ENCODE assay signal across 14 cellular contexts in the genomic region with DNA sequence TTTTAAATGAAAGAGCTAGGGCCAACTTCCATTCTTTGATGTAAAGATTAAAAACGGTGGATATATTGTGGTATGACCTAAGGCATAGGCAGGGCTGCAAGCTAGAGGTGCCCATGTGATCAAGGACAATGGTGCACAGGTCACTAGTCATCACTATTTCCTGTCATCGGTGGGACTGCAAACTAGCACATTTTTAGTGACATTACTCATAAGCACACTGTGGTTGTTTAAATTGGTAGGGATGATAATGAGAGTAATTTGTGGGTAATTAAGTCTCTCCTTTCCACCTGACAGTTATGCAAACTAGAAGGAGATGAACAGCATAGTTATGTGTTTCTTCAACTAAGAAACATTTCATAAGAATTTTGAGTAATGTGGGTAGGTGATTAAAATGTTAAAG.
DNase-seq lines count a peak whose midpoint lies in the region; ATAC-seq, FAIRE-seq and TF ChIP-seq lines count a peak whose summit lies in the region.
"Had no signal": no experiment of that assay in that cellular context is flagged by ENCODE, and none has a peak within 500 bp of the region (broad histone marks: within the 10 kb centered on the region; RNA-seq: fewer than 3 reads in every experiment).

No MANE protein-coding gene starts in this region.

- TF ChIP-seq CTCF in osteocyte (IDR thresholded peaks at IDR 0.05): no peak

- H3K27me3 Mint-ChIP-seq in natural killer cell treated with Interleukin-12 subunit alpha and Interleukin-12 subunit beta and Interleukin-15 and Interleukin-18, amount 100 ng/mL, for 72 hours: peaks cover 0 to 2% of the 10 kb centered on the region in 2 donors
- peaks cover 17% of the 10 kb centered on the region for H3K27me3 Mint-ChIP-seq in osteocyte (ENCODE audit: unreplicated experiment)

- peaks cover 12 to 17% of the 10 kb centered on the region in 2 donors for H3K4me1 Mint-ChIP-seq in natural killer cell treated with Interleukin-12 subunit alpha and Interleukin-12 subunit beta and Interleukin-15 and Interleukin-18, amount 100 ng/mL, for 72 hours (ENCODE audit: low read depth in 2 of 2)
- H3K4me1 Mint-ChIP-seq in osteocyte (ENCODE audit: unreplicated experiment): no peaks in the 10 kb centered on the region

- H3K36me3 Mint-ChIP-seq in natural killer cell treated with Interleukin-12 subunit alpha and Interleukin-12 subunit beta and Interleukin-15 and Interleukin-18, amount 100 ng/mL, for 72 hours: no peaks in the 10 kb centered on the region
- H3K36me3 Mint-ChIP-seq in osteocyte (ENCODE audit: unreplicated experiment): no peaks in the 10 kb centered on the region

- DNase-seq in activated CD4-positive, alpha-beta T cell treated with anti-CD3 and anti-CD28 coated beads for 48 hours: peak; percentile 28
- DNase-seq in activated CD4-positive, alpha-beta T cell treated with anti-CD3 and anti-CD28 coated beads, Interleukin-2, amount 50 U/mL, for 1 hour: no peak
- DNase-seq in RCC 7860 (ENCODE audit: low spot score) (peak; percentile 4), osteocyte (ENCODE audit: extremely low spot score, unreplicated experiment) (no peak)
- no peak for DNase-seq in natural killer cell treated with Interleukin-12 subunit alpha and Interleukin-12 subunit beta and Interleukin-15 and Interleukin-18, amount 100 ng/mL, for 72 hours (ENCODE audit: low spot score)
- DNase-seq in effector memory CD4-positive, alpha-beta T cell: no peak
- no peak for DNase-seq in stimulated activated naive CD4-positive, alpha-beta T cell (lab: John Stamatoyannopoulos, UW)
- DNase-seq: activated CD4-positive, alpha-beta T cell treated with anti-CD3 and anti-CD28 coated beads, Interleukin-2, amount 50 U/mL, for 4 hours; mesenchymal stem cell; NCI-H1048; posterior cingulate gyrus; stimulated activated CD4-positive, alpha-beta T cell treated with anti-CD3 and anti-CD28 coated beads, Interleukin-4, amount 100 ng/mL, for 24 hours had no signal

- H3K27ac ChIP-seq in effector memory CD4-positive, alpha-beta T cell (ENCODE audit: insufficient read depth, low read length, poor library complexity, severe bottlenecking): no peak overlapping the region

- no peaks in the 10 kb centered on the region for H3K9me3 ChIP-seq in effector memory CD4-positive, alpha-beta T cell (ENCODE audit: control insufficient read depth, low read length)

- no peaks in the 10 kb centered on the region for H3K9me3 Mint-ChIP-seq in natural killer cell treated with Interleukin-12 subunit alpha and Interleukin-12 subunit beta and Interleukin-15 and Interleukin-18, amount 100 ng/mL, for 72 hours
- H3K9me3 Mint-ChIP-seq in osteocyte (ENCODE audit: unreplicated experiment): no peaks in the 10 kb centered on the region

- peak; percentile 57 for ATAC-seq in HG02759 (IDR thresholded peaks at IDR 0.05; ENCODE audit: unreplicated experiment)
- ATAC-seq in natural killer cell treated with Interleukin-12 subunit alpha and Interleukin-12 subunit beta and Interleukin-15 and Interleukin-18, amount 100 ng/mL, for 72 hours: peak; percentile 84 to 94

- no peaks in the 10 kb centered on the region for H3K4me1 ChIP-seq in effector memory CD4-positive, alpha-beta T cell (ENCODE audit: control insufficient read depth, insufficient read depth, low read length, poor library complexity, severe bottlenecking)

- peaks cover 2% of the 10 kb centered on the region for H3K27me3 ChIP-seq in effector memory CD4-positive, alpha-beta T cell (replicated peaks; ENCODE audit: control insufficient read depth, insufficient read depth, low read length, poor library complexity, severe bottlenecking)

- no peak overlapping the region for H3K4me3 ChIP-seq in effector memory CD4-positive, alpha-beta T cell (ENCODE audit: insufficient read depth, low read depth, low read length, poor library complexity, severe bottlenecking)

- H3K4me3 Mint-ChIP-seq in natural killer cell treated with Interleukin-12 subunit alpha and Interleukin-12 subunit beta and Interleukin-15 and Interleukin-18, amount 100 ng/mL, for 72 hours: no peak overlapping the region
- H3K4me3 Mint-ChIP-seq in osteocyte (ENCODE audit: unreplicated experiment): no peak overlapping the region

- H3K27ac Mint-ChIP-seq in natural killer cell treated with Interleukin-12 subunit alpha and Interleukin-12 subunit beta and Interleukin-15 and Interleukin-18, amount 100 ng/mL, for 72 hours: peak overlapping the region; percentile 3 to 52
- no peak overlapping the region for H3K27ac Mint-ChIP-seq in osteocyte (ENCODE audit: unreplicated experiment)

- no peaks in the 10 kb centered on the region for H3K36me3 ChIP-seq in effector memory CD4-positive, alpha-beta T cell (ENCODE audit: control insufficient read depth, insufficient read depth, low read length)

- FAIRE-seq in RCC 7860 (lab: Jason Lieb, UNC): no peak
- FAIRE-seq: H54 had no signal

Comparison
In these comparisons a context has a peak if more than half of its experiments do, and no peak if none do; other contexts are left out.
1. DNase-seq: peak in activated CD4-positive, alpha-beta T cell treated with anti-CD3 and anti-CD28 coated beads for 48 hours (single experiment) and RCC 7860 (single experiment); none in activated CD4-positive, alpha-beta T cell treated with anti-CD3 and anti-CD28 coated beads, Interleukin-2, amount 50 U/mL, for 1 hour (single experiment), natural killer cell treated with Interleukin-12 subunit alpha and Interleukin-12 subunit beta and Interleukin-15 and Interleukin-18, amount 100 ng/mL, for 72 hours (single experiment), osteocyte (single experiment), effector memory CD4-positive, alpha-beta T cell (0 of 3) and stimulated activated naive CD4-positive, alpha-beta T cell (0 of 6).